Comparison of ENCODE assay signal across 16 cellular contexts in the genomic region with DNA sequence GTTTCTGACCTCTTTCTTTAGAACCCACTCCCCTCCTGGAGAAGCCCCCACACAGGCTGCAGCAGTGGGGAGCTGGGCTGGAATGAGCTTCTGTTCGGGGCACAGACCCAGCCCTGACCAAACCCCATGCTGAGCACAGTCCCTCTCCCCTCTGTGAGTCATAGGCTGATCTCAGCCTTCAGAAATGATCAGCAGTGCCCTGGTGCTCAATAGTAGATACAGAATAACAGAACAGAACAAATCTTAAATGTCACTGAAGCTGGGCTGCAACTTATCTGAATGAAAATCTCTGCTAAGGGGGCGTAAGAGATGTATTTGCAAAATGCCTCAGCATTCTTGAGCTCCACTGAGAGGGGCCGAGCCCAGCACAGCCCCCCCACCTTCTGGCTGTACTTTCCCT. TPM values are rescaled to one million over a fixed set of nuclear protein-coding genes. Genes with fewer than 3 reads are reported as not detected.
DNase-seq lines count a peak whose midpoint lies in the region; ATAC-seq, FAIRE-seq and TF ChIP-seq lines count a peak whose summit lies in the region.
"Had no signal": no experiment of that assay in that cellular context is flagged by ENCODE, and none has a peak within 500 bp of the region (broad histone marks: within the 10 kb centered on the region; RNA-seq: fewer than 3 reads in every experiment).

No MANE protein-coding gene starts in this region.

- H3K27ac ChIP-seq in gastroesophageal sphincter (peak overlapping the region in 3 of 4 donors; percentile 31 to 35 (median 33)), smooth muscle cell (ENCODE audit: low read depth) (peak overlapping the region; percentile 96), aorta (ENCODE audit: low read depth in 1 of 2, low read length in 2 of 2) (no peak overlapping the region), ovary (no peak overlapping the region), HepG2 (ENCODE audit: extremely low read length, insufficient read depth, low read length) (no peak overlapping the region)
- H3K27ac ChIP-seq: esophagus squamous epithelium, lower lobe of right lung had no signal

- H3K4me3 ChIP-seq in gastroesophageal sphincter (no peak overlapping the region), smooth muscle cell (no peak overlapping the region), aorta (ENCODE audit: low read length in 2 of 2) (no peak overlapping the region), ovary (no peak overlapping the region), HepG2 (replicated peaks in 1 of 3; ENCODE audit: insufficient read depth in 1 of 3, low read depth in 2 of 3, low read length in 3 of 3) (no peak overlapping the region)
- H3K4me3 ChIP-seq: esophagus squamous epithelium, lower lobe of right lung had no signal

- CTCF ChIA-PET in HepG2 (lab: Yijun Ruan, JAX; ENCODE audit: low intra/inter-chr PET ratio, low total read pairs), result no interaction called here

- no peaks in the 10 kb centered on the region for H3K4me1 Mint-ChIP-seq in T-helper 17 cell

- H3K36me3 ChIP-seq in gastroesophageal sphincter (peaks cover 0 to 59% of the 10 kb centered on the region in 2 donors), smooth muscle cell (ENCODE audit: low read depth) (peaks cover 26% of the 10 kb centered on the region), aorta (ENCODE audit: control insufficient read depth in 1 of 2, insufficient read depth in 2 of 2, low read length in 1 of 2) (peaks cover 0 to 3% of the 10 kb centered on the region in 2 donors), ovary (no peaks in the 10 kb centered on the region), HepG2 (replicated peaks in 1 of 2; ENCODE audit: control insufficient read depth in 1 of 2, insufficient read depth in 2 of 2, low read length in 2 of 2) (no peaks in the 10 kb centered on the region)

- H3K4me2 ChIP-seq in smooth muscle cell (peak overlapping the region; percentile 74), HepG2 (ENCODE audit: low read depth, low read length) (no peak overlapping the region)

- H2AFZ ChIP-seq in smooth muscle cell (ENCODE audit: low read depth), result no peak overlapping the region
- no peak overlapping the region for H2AFZ ChIP-seq in HepG2 (ENCODE audit: low read length)

- WGBS in gastroesophageal sphincter (ENCODE audit: low coverage in 1 of 2), 2 donors, result 85% methylated on average over 2 of the region's 3 CpGs; no CpG with 5 or more reads in 1 of the 2 donors
- WGBS in smooth muscle cell (ENCODE audit: low lambda C conversion rate), result 30% methylated on average over 3 of the region's 3 CpGs
- WGBS in aorta, 2 donors, result 72 to 75% methylated on average over 3 of the region's 3 CpGs
- WGBS in ovary, 3 donors, result 86 to 91% (median 90%) methylated on average over 3 of the region's 3 CpGs
- WGBS in HepG2 (ENCODE audit: low lambda C conversion rate), result 0% methylated on average over 2 of the region's 3 CpGs

- TF ChIP-seq CTCF in gastroesophageal sphincter (IDR thresholded peaks at IDR 0.05) (no peak), smooth muscle cell (IDR thresholded peaks at IDR 0.05; ENCODE audit: borderline replicate concordance, insufficient read depth, poor library complexity, severe bottlenecking) (no peak), ovary (IDR thresholded peaks at IDR 0.05) (no peak), HepG2 (CRISPR knock-in tag; IDR thresholded peaks at IDR 0.05) (no peak)

- no peaks in the 10 kb centered on the region for H3K4me1 ChIP-seq in gastroesophageal sphincter
- H3K4me1 ChIP-seq in smooth muscle cell (ENCODE audit: low read depth), result no peaks in the 10 kb centered on the region
- no peaks in the 10 kb centered on the region for H3K4me1 ChIP-seq in aorta (ENCODE audit: control insufficient read depth in 1 of 2, insufficient read depth in 2 of 2, low read length in 2 of 2)
- no peaks in the 10 kb centered on the region for H3K4me1 ChIP-seq in ovary (ENCODE audit: insufficient read depth)
- no peaks in the 10 kb centered on the region for H3K4me1 ChIP-seq in HepG2 (ENCODE audit: insufficient read depth, low read length)
- H3K4me1 ChIP-seq: esophagus squamous epithelium, lower lobe of right lung had no signal

- H3K9ac ChIP-seq in smooth muscle cell (ENCODE audit: low read depth) (peak overlapping the region; percentile 71), HepG2 (ENCODE audit: insufficient read depth, low read depth, low read length) (no peak overlapping the region)

- peaks cover 4% of the 10 kb centered on the region for H3K36me3 Mint-ChIP-seq in T-helper 17 cell (ENCODE audit: low read depth)

- no peaks in the 10 kb centered on the region for H3K79me2 ChIP-seq in smooth muscle cell (ENCODE audit: low read depth)
- no peaks in the 10 kb centered on the region for H3K79me2 ChIP-seq in HepG2 (ENCODE audit: insufficient read depth, low read length)

- no peak for TF ChIP-seq RAD21 in HepG2 (CRISPR knock-in tag; IDR thresholded peaks at IDR 0.05)

- ATAC-seq in gastroesophageal sphincter (no peak), aorta (ENCODE audit: low FRiP score) (no peak), T-helper 17 cell (no peak), HepG2 (no peak)
- ATAC-seq: activated CD8-positive, alpha-beta T cell treated with anti-CD3 and anti-CD28 coated beads for 36 hours; lower lobe of right lung; stimulated activated naive B cell treated with anti-CD40 and anti-IgM and Interleukin-4, amounts not matched to agents 10 μg/mL and 1 μg/mL and 100 μg/mL, for 72 hours had no signal

- no peaks in the 10 kb centered on the region for H3F3A ChIP-seq in smooth muscle cell (ENCODE audit: low read depth)

- in situ Hi-C loops in HepG2 (cut with HindIII; ENCODE audit: extremely low pct_ligation_motif_present, low pct_unique_long_range_greater_than_20kb), result loop anchor here (25.0 kb wide), 1 partner anchor 554 kb away; no protein-coding TSS in a partner anchor

- TF ChIP-seq POLR2A in gastroesophageal sphincter (IDR thresholded peaks at IDR 0.05), result no peak
- no peak for TF ChIP-seq POLR2A in ovary (IDR thresholded peaks at IDR 0.05)
- TF ChIP-seq POLR2A in HepG2 (IDR thresholded peaks at IDR 0.05; ENCODE audit: insufficient read depth in 1 of 2, low read depth in 2 of 2, low read length in 2 of 2), result no peak

- no peaks in the 10 kb centered on the region for H3K27me3 ChIP-seq in gastroesophageal sphincter
- no peaks in the 10 kb centered on the region for H3K27me3 ChIP-seq in smooth muscle cell (ENCODE audit: low read depth)
- no peaks in the 10 kb centered on the region for H3K27me3 ChIP-seq in aorta (ENCODE audit: control insufficient read depth in 1 of 2, insufficient read depth in 2 of 2, low read length in 1 of 2)
- H3K27me3 ChIP-seq in ovary, result no peaks in the 10 kb centered on the region
- no peaks in the 10 kb centered on the region for H3K27me3 ChIP-seq in HepG2 (ENCODE audit: control insufficient read depth in 1 of 2, insufficient read depth in 2 of 2, low read length in 2 of 2)
- H3K27me3 ChIP-seq: esophagus squamous epithelium had no signal

- H3K9me3 ChIP-seq in gastroesophageal sphincter (no peaks in the 10 kb centered on the region), smooth muscle cell (replicated peaks; ENCODE audit: low read depth) (no peaks in the 10 kb centered on the region), aorta (ENCODE audit: control insufficient read depth, low read length) (peaks cover 1% of the 10 kb centered on the region), T-helper 17 cell (ENCODE audit: control insufficient read depth, low read length, poor library complexity, severe bottlenecking) (no peaks in the 10 kb centered on the region), ovary (no peaks in the 10 kb centered on the region), HepG2 (ENCODE audit: low read length) (peaks cover 35% of the 10 kb centered on the region)

- no peak for FAIRE-seq in HepG2 (lab: Jason Lieb, UNC)
- FAIRE-seq: TTC549 had no signal

- H4K20me1 ChIP-seq in smooth muscle cell (ENCODE audit: low read depth) (no peaks in the 10 kb centered on the region), HepG2 (ENCODE audit: insufficient read depth, low read length) (no peaks in the 10 kb centered on the region)

- H3K4me3 Mint-ChIP-seq in T-helper 17 cell, result no peak overlapping the region
- H3K4me3 Mint-ChIP-seq: activated CD8-positive, alpha-beta T cell treated with anti-CD3 and anti-CD28 coated beads for 36 hours; stimulated activated naive B cell treated with anti-CD40 and anti-IgM and Interleukin-4, amounts not matched to agents 10 μg/mL and 1 μg/mL and 100 μg/mL, for 72 hours had no signal

- BruUV-seq in HepG2 (replicated peaks; lab: Mats Ljungman, UMichigan), result no TSS peak

- POLR2A ChIA-PET in HepG2 (lab: Yijun Ruan, JAX), result no interaction called here

- no peaks in the 10 kb centered on the region for H3K27me3 Mint-ChIP-seq in T-helper 17 cell
- H3K27me3 Mint-ChIP-seq: activated CD8-positive, alpha-beta T cell treated with anti-CD3 and anti-CD28 coated beads for 36 hours; stimulated activated naive B cell treated with anti-CD40 and anti-IgM and Interleukin-4, amounts not matched to agents 10 μg/mL and 1 μg/mL and 100 μg/mL, for 72 hours had no signal

- intact Hi-C loops in aorta (cut with DNase I) (no loop called here), ovary (cut with DNase I) (no loop called here), HepG2 (cut with micrococcal nuclease; ENCODE audit: unreplicated experiment) (no loop called here)

- no peak overlapping the region for H3K27ac Mint-ChIP-seq in T-helper 17 cell
- H3K27ac Mint-ChIP-seq: activated CD8-positive, alpha-beta T cell treated with anti-CD3 and anti-CD28 coated beads for 36 hours had no signal

- TF ChIP-seq EP300 in gastroesophageal sphincter (IDR thresholded peaks at IDR 0.05), result no peak
- no peak for TF ChIP-seq EP300 in ovary (IDR thresholded peaks at IDR 0.05)
- TF ChIP-seq EP300 in HepG2 (IDR thresholded peaks at IDR 0.05; ENCODE audit: low read depth in 2 of 2, low read length in 2 of 2), result no peak
- TF ChIP-seq EP300 in HepG2 (CRISPR knock-in tag; IDR thresholded peaks at IDR 0.05; ENCODE audit: borderline replicate concordance), result no peak

- peak; percentile 37 for DNase-seq in GM03348 (ENCODE audit: low spot score)
- DNase-seq in T1000 (lab: John Stamatoyannopoulos, UW), result peak; percentile 61
- DNase-seq in smooth muscle cell (lab: John Stamatoyannopoulos, UW; ENCODE audit: unreplicated experiment), result no peak
- no peak for DNase-seq in aorta
- DNase-seq in T-helper 17 cell, result no peak
- DNase-seq in ovary, result no peak
- no peak for DNase-seq in HepG2 (ENCODE audit: low spot score)
- DNase-seq: activated CD8-positive, alpha-beta T cell treated with anti-CD3 and anti-CD28 coated beads for 36 hours; C1 segment of cervical spinal cord; esophagus squamous epithelium; Kasumi-1; lower lobe of right lung; NCI-H510A; stimulated activated naive B cell treated with anti-CD40 and anti-IgM and Interleukin-4, amounts not matched to agents 10 μg/mL and 1 μg/mL and 100 μg/mL, for 72 hours had no signal

RNA-seq across cellular contexts. Expression of a gene that starts 10.0 kb away (rescaled TPM):
- 10 to 100 TPM in 1 of 4 donors, 1 to 10 TPM in 3; 2.1 to 32.1 (median 4.1) TPM for total RNA-seq in gastroesophageal sphincter
- total RNA-seq in smooth muscle cell, result 2.8 and 9.9 TPM in 2 replicates
- polyA plus RNA-seq in smooth muscle cell, result 4.4 and 6.0 TPM in 2 replicates
- total RNA-seq in aorta, result 1 to 10 TPM; 4.4 to 9.2 TPM
- polyA plus RNA-seq in aorta, result 1 to 10 TPM in 1 of 2 donors, under 1 TPM in 1; 0.38 to 5.4 TPM
- total RNA-seq in T-helper 17 cell, result 1 to 10 TPM in 1 of 2 donors, under 1 TPM in 1; 0.78 to 2.4 TPM
- 10 to 100 TPM in 3 of 7 donors, 1 to 10 TPM in 4; 3.9 to 13.0 (median 8.8) TPM for total RNA-seq in ovary
- 10 to 100 TPM in 1 of 2 donors, 1 to 10 TPM in 1; 9.2 to 10.2 TPM for polyA plus RNA-seq in ovary
- total RNA-seq in HepG2 (2016; rRNA removed; fragmentation: Illumina TruSeq; extraction: Trizol), result 0.32 and 0.49 TPM in 2 replicates
- 0.53 TPM in 1 of 2 replicates, not detected in the other for total RNA-seq in HepG2 (2016; cell fraction: cytosol; rRNA removed; fragmentation: Illumina TruSeq; extraction: Trizol; ENCODE audit: low read depth)
- total RNA-seq in HepG2 (2016; cell fraction: insoluble cytoplasmic fraction; rRNA removed; fragmentation: Illumina TruSeq; extraction: Trizol), result 0.07 and 0.22 TPM in 2 replicates
- 0.43 TPM in 1 of 2 replicates, not detected in the other for total RNA-seq in HepG2 (2016; cell fraction: membrane; rRNA removed; fragmentation: Illumina TruSeq; extraction: Trizol)
- total RNA-seq in HepG2 (2016; cell fraction: nucleus; rRNA removed; fragmentation: Illumina TruSeq; extraction: Trizol), result 0.38 TPM in 1 of 2 replicates, not detected in the other
- polyA plus RNA-seq in HepG2 (2011; rRNA removed), result 0.30 and 0.45 TPM in 2 replicates
- 0.15 and 0.29 TPM in 2 replicates for polyA plus RNA-seq in HepG2 (2011; cell fraction: cytosol; rRNA removed)
- not detected in 2 replicates for polyA plus RNA-seq in HepG2 (2011; cell fraction: nucleus; rRNA removed)
- 0.54 TPM in 1 of 2 replicates, not detected in the other for polyA plus RNA-seq in HepG2 (2012)
- 0.32 TPM in 1 of 2 replicates, not detected in the other for polyA plus RNA-seq in HepG2 (2016; cell fraction: cytosol; fragmentation: Illumina TruSeq; extraction: Trizol; ENCODE audit: low read depth)
- not detected in 2 replicates for polyA plus RNA-seq in HepG2 (2016; cell fraction: insoluble cytoplasmic fraction; fragmentation: Illumina TruSeq; extraction: Trizol; ENCODE audit: low read depth)
- not detected in 2 replicates for polyA plus RNA-seq in HepG2 (2016; cell fraction: membrane; fragmentation: Illumina TruSeq; extraction: Trizol; ENCODE audit: low read depth)
- not detected in 2 replicates for polyA plus RNA-seq in HepG2 (2016; cell fraction: nucleus; fragmentation: Illumina TruSeq; extraction: Trizol; ENCODE audit: insufficient read depth, low read depth)
- 0.21 TPM in 1 of 2 replicates, not detected in the other for polyA minus RNA-seq in HepG2 (2011; rRNA and poly(A)+ RNA removed; ENCODE audit: low replicate concordance)
- not detected in 2 replicates for polyA minus RNA-seq in HepG2 (2011; cell fraction: cytosol; rRNA and poly(A)+ RNA removed)
- 0.13 TPM in 1 of 2 replicates, not detected in the other for polyA minus RNA-seq in HepG2 (2011; cell fraction: nucleus; rRNA and poly(A)+ RNA removed)

RNA-seq across cellular contexts. Expression of a gene that starts 24.3 kb away (rescaled TPM):
- total RNA-seq in gastroesophageal sphincter (10 to 100 TPM in 1 of 4 donors, 1 to 10 TPM in 3; 8.5 to 14.2 (median 8.8) TPM), smooth muscle cell (9.9 and 17.8 TPM in 2 replicates), aorta (10 to 100 TPM; 14.2 to 19.8 TPM), T-helper 17 cell (1 to 10 TPM; 1.8 to 1.9 TPM), ovary (10 to 100 TPM; 10.6 to 20.5 (median 15.6) TPM), HepG2 (2016; rRNA removed; fragmentation: Illumina TruSeq; extraction: Trizol) (5.3 and 6.2 TPM in 2 replicates)
- polyA plus RNA-seq in smooth muscle cell (4.5 and 4.7 TPM in 2 replicates), aorta (1 to 10 TPM; 2.0 to 3.6 TPM), ovary (1 to 10 TPM; 4.4 to 9.5 TPM), HepG2 (2011; rRNA removed) (1.1 TPM in 2 replicates)
- total RNA-seq in HepG2 (2016; cell fraction: cytosol; rRNA removed; fragmentation: Illumina TruSeq; extraction: Trizol; ENCODE audit: low read depth), result 0.91 and 1.1 TPM in 2 replicates
- 4.0 and 5.0 TPM in 2 replicates for total RNA-seq in HepG2 (2016; cell fraction: insoluble cytoplasmic fraction; rRNA removed; fragmentation: Illumina TruSeq; extraction: Trizol)
- total RNA-seq in HepG2 (2016; cell fraction: membrane; rRNA removed; fragmentation: Illumina TruSeq; extraction: Trizol), result 1.2 and 1.6 TPM in 2 replicates
- 4.6 and 4.9 TPM in 2 replicates for total RNA-seq in HepG2 (2016; cell fraction: nucleus; rRNA removed; fragmentation: Illumina TruSeq; extraction: Trizol)
- polyA plus RNA-seq in HepG2 (2011; cell fraction: cytosol; rRNA removed), result 0.36 and 0.78 TPM in 2 replicates
- polyA plus RNA-seq in HepG2 (2011; cell fraction: nucleus; rRNA removed), result 0.63 and 1.4 TPM in 2 replicates
- 1.3 and 1.9 TPM in 2 replicates for polyA plus RNA-seq in HepG2 (2012)
- 0.23 and 0.25 TPM in 2 replicates for polyA plus RNA-seq in HepG2 (2016; cell fraction: cytosol; fragmentation: Illumina TruSeq; extraction: Trizol; ENCODE audit: low read depth)
- 2.3 and 2.6 TPM in 2 replicates for polyA plus RNA-seq in HepG2 (2016; cell fraction: insoluble cytoplasmic fraction; fragmentation: Illumina TruSeq; extraction: Trizol; ENCODE audit: low read depth)
- polyA plus RNA-seq in HepG2 (2016; cell fraction: membrane; fragmentation: Illumina TruSeq; extraction: Trizol; ENCODE audit: low read depth), result 0.31 and 0.59 TPM in 2 replicates
- 4.6 and 5.5 TPM in 2 replicates for polyA plus RNA-seq in HepG2 (2016; cell fraction: nucleus; fragmentation: Illumina TruSeq; extraction: Trizol; ENCODE audit: insufficient read depth, low read depth)
- polyA minus RNA-seq in HepG2 (2011; rRNA and poly(A)+ RNA removed; ENCODE audit: low replicate concordance), result 1.1 TPM in 1 of 2 replicates, not detected in the other
- 0.70 and 1.1 TPM in 2 replicates for polyA minus RNA-seq in HepG2 (2011; cell fraction: cytosol; rRNA and poly(A)+ RNA removed)
- 4.5 and 9.7 TPM in 2 replicates for polyA minus RNA-seq in HepG2 (2011; cell fraction: nucleus; rRNA and poly(A)+ RNA removed)

RNA-seq across cellular contexts. Expression of a gene that starts 50.4 kb away (rescaled TPM):
- total RNA-seq in gastroesophageal sphincter (10 to 100 TPM in 3 of 4 donors, 1 to 10 TPM in 1; 8.6 to 35.0 (median 14.1) TPM), smooth muscle cell (14.8 and 48.7 TPM in 2 replicates), aorta (10 to 100 TPM in 1 of 2 donors, 1 to 10 TPM in 1; 8.8 to 10.3 TPM), T-helper 17 cell (under 1 TPM in 1 of 2 donors, not detected in 1; 0.62 TPM), ovary (10 to 100 TPM in 6 of 7 donors, 1 to 10 TPM in 1; 7.0 to 18.6 (median 12.4) TPM), HepG2 (2016; rRNA removed; fragmentation: Illumina TruSeq; extraction: Trizol) (0.15 and 0.29 TPM in 2 replicates)
- polyA plus RNA-seq in smooth muscle cell (6.7 and 12.4 TPM in 2 replicates), aorta (1 to 10 TPM; 5.0 to 9.0 TPM), ovary (10 to 100 TPM in 1 of 2 donors, 1 to 10 TPM in 1; 9.1 to 12.0 TPM), HepG2 (2011; rRNA removed) (0.17 and 0.38 TPM in 2 replicates)
- total RNA-seq in HepG2 (2016; cell fraction: cytosol; rRNA removed; fragmentation: Illumina TruSeq; extraction: Trizol; ENCODE audit: low read depth), result not detected in 2 replicates
- total RNA-seq in HepG2 (2016; cell fraction: insoluble cytoplasmic fraction; rRNA removed; fragmentation: Illumina TruSeq; extraction: Trizol), result 0.24 and 0.58 TPM in 2 replicates
- total RNA-seq in HepG2 (2016; cell fraction: membrane; rRNA removed; fragmentation: Illumina TruSeq; extraction: Trizol), result 0.19 and 0.24 TPM in 2 replicates
- total RNA-seq in HepG2 (2016; cell fraction: nucleus; rRNA removed; fragmentation: Illumina TruSeq; extraction: Trizol), result 0.56 TPM in 1 of 2 replicates, not detected in the other
- 0.07 and 0.13 TPM in 2 replicates for polyA plus RNA-seq in HepG2 (2011; cell fraction: cytosol; rRNA removed)
- 0.18 and 0.23 TPM in 2 replicates for polyA plus RNA-seq in HepG2 (2011; cell fraction: nucleus; rRNA removed)
- 0.37 and 0.46 TPM in 2 replicates for polyA plus RNA-seq in HepG2 (2012)
- polyA plus RNA-seq in HepG2 (2016; cell fraction: cytosol; fragmentation: Illumina TruSeq; extraction: Trizol; ENCODE audit: low read depth), result 0.14 TPM in 1 of 2 replicates, not detected in the other
- 0.38 and 0.69 TPM in 2 replicates for polyA plus RNA-seq in HepG2 (2016; cell fraction: insoluble cytoplasmic fraction; fragmentation: Illumina TruSeq; extraction: Trizol; ENCODE audit: low read depth)
- polyA plus RNA-seq in HepG2 (2016; cell fraction: membrane; fragmentation: Illumina TruSeq; extraction: Trizol; ENCODE audit: low read depth), result 0.07 and 0.23 TPM in 2 replicates
- 0.48 and 1.3 TPM in 2 replicates for polyA plus RNA-seq in HepG2 (2016; cell fraction: nucleus; fragmentation: Illumina TruSeq; extraction: Trizol; ENCODE audit: insufficient read depth, low read depth)
- polyA minus RNA-seq in HepG2 (2011; rRNA and poly(A)+ RNA removed; ENCODE audit: low replicate concordance), result not detected in 2 replicates
- 0.26 and 0.89 TPM in 2 replicates for polyA minus RNA-seq in HepG2 (2011; cell fraction: cytosol; rRNA and poly(A)+ RNA removed)
- 0.64 TPM in 1 of 2 replicates, not detected in the other for polyA minus RNA-seq in HepG2 (2011; cell fraction: nucleus; rRNA and poly(A)+ RNA removed)

Comparison
In these comparisons a context has a peak if more than half of its experiments do, and no peak if none do; other contexts are left out.
1. DNase-seq: peak in GM03348 (single experiment) and T1000 (single experiment); none in smooth muscle cell (single experiment), aorta (0 of 2), T-helper 17 cell (0 of 3), ovary (0 of 5) and HepG2 (single experiment).
2. H3K27ac ChIP-seq: peak in gastroesophageal sphincter (3 of 4) and smooth muscle cell (single experiment); none in aorta (0 of 2), ovary (0 of 2) and HepG2 (single experiment).